ENCODE assay signal across 15 cellular contexts in genomic region chr2:62687644-62688043, GRCh38.
"Had no signal": no experiment of that assay in that cellular context is flagged by ENCODE, and none has a peak within 500 bp of the region (broad histone marks: within the 10 kb centered on the region; RNA-seq: fewer than 3 reads in every experiment).

No MANE protein-coding gene starts in this region.

- H3K4me3 ChIP-seq: cardiac muscle cell, left ventricle myocardium inferior, tibial nerve, uterus had no signal

- H3K36me3 ChIP-seq: cardiac muscle cell, left ventricle myocardium inferior, tibial nerve, uterus had no signal

- ATAC-seq: activated CD4-positive, alpha-beta T cell treated with anti-CD3 and anti-CD28 coated beads for 36 hours; esophagus mucosa had no signal

- H3K9me3 ChIP-seq: left ventricle myocardium inferior, tibial nerve, uterus had no signal

- H3K27me3 ChIP-seq: cardiac muscle cell, tibial nerve, uterus had no signal

- DNase-seq: activated CD4-positive, alpha-beta memory T cell treated with anti-CD3 and anti-CD28 coated beads, Interleukin-2, amount 10 ng/mL, durations not matched to agents 7 days and 5 days; activated CD4-positive, alpha-beta T cell treated with anti-CD3 and anti-CD28 coated beads for 36 hours; activated naive CD4-positive, alpha-beta T cell treated with Interleukin-2 at 50 U/mL for 16 hours; hippocampal formation; left ventricle myocardium inferior; nucleus accumbens; stimulated activated CD4-positive, alpha-beta T cell treated with anti-CD3 and anti-CD28 coated beads, Interleukin-15, amount 100 ng/mL, for 24 hours; stimulated activated CD4-positive, alpha-beta T cell treated with anti-CD3 and anti-CD28 coated beads, Interleukin-4, amount 100 ng/mL, for 1 hour; stimulated activated naive CD4-positive, alpha-beta T cell treated with Interleukin-2 at 50 U/mL for 16 hours; substantia nigra; T-helper 2 cell; uterus had no signal

- H3K27ac ChIP-seq: cardiac muscle cell, left ventricle myocardium inferior, tibial nerve, uterus had no signal

- H3K4me1 ChIP-seq: left ventricle myocardium inferior, uterus had no signal
